Comparison of ENCODE assay signal across 8 cellular contexts in genomic region chr4:24657768-24658617, GRCh38.
DNase-seq lines count a peak whose midpoint lies in the region; ATAC-seq, FAIRE-seq and TF ChIP-seq lines count a peak whose summit lies in the region.

No MANE protein-coding gene starts in this region.

- H2AFZ ChIP-seq in HepG2 (ENCODE audit: low read length), result peak overlapping the region; percentile 19

- in situ Hi-C loops in HepG2 (cut with HindIII; ENCODE audit: extremely low pct_ligation_motif_present, low pct_unique_long_range_greater_than_20kb), result no loop called here

- no peaks in the 10 kb centered on the region for H3K79me2 ChIP-seq in HepG2 (ENCODE audit: insufficient read depth, low read length)

- no peak for TF ChIP-seq RAD21 in HepG2 (CRISPR knock-in tag; IDR thresholded peaks at IDR 0.05)

- peaks cover 10% of the 10 kb centered on the region for H3K4me1 ChIP-seq in body of pancreas
- H3K4me1 ChIP-seq in HepG2 (ENCODE audit: insufficient read depth, low read length), result peaks cover 38% of the 10 kb centered on the region

- H3K4me2 ChIP-seq in HepG2 (ENCODE audit: low read depth, low read length), result peak overlapping the region; percentile 67

- TF ChIP-seq EP300 in HepG2 (IDR thresholded peaks at IDR 0.05; ENCODE audit: low read depth in 2 of 2, low read length in 2 of 2) (no peak), HepG2 (CRISPR knock-in tag; IDR thresholded peaks at IDR 0.05; ENCODE audit: borderline replicate concordance) (no peak)

- H3K9me3 ChIP-seq in body of pancreas, result no peaks in the 10 kb centered on the region
- no peaks in the 10 kb centered on the region for H3K9me3 ChIP-seq in HepG2 (ENCODE audit: low read length)

- no peaks in the 10 kb centered on the region for H3K27me3 ChIP-seq in body of pancreas
- no peaks in the 10 kb centered on the region for H3K27me3 ChIP-seq in HepG2 (ENCODE audit: control insufficient read depth in 1 of 2, insufficient read depth in 2 of 2, low read length in 2 of 2)

- POLR2A ChIA-PET in HepG2 (lab: Yijun Ruan, JAX), result interaction anchor here (1.0 kb wide), 1 partner anchor 73 kb away, joined by 3 read pairs; the partner anchor contains the start of gene DHX15

- H3K27ac ChIP-seq in body of pancreas (peak overlapping the region in 3 of 4 donors; percentile 23 to 61 (median 25)), HepG2 (ENCODE audit: extremely low read length, insufficient read depth, low read length) (no peak overlapping the region)

- ATAC-seq in GM19023 (IDR thresholded peaks at IDR 0.05; ENCODE audit: unreplicated experiment) (peak; percentile 87), HG03060 (IDR thresholded peaks at IDR 0.05; ENCODE audit: low read depth, unreplicated experiment) (peak; percentile 98), body of pancreas (peak; percentile 85), HepG2 (peak; percentile 95)

- H3K4me3 ChIP-seq in body of pancreas (no peak overlapping the region), HepG2 (replicated peaks in 1 of 3; ENCODE audit: insufficient read depth in 1 of 3, low read depth in 2 of 3, low read length in 3 of 3) (peak overlapping the region; percentile 12 to 27 (median 12); a peak in 3 of 6 replicates)

- TF ChIP-seq CTCF in body of pancreas (IDR thresholded peaks at IDR 0.05) (no peak), HepG2 (CRISPR knock-in tag; IDR thresholded peaks at IDR 0.05) (no peak)

- TF ChIP-seq POLR2A in body of pancreas (IDR thresholded peaks at IDR 0.05), result no peak
- TF ChIP-seq POLR2A in HepG2 (IDR thresholded peaks at IDR 0.05; ENCODE audit: insufficient read depth in 1 of 2, low read depth in 2 of 2, low read length in 2 of 2), result no peak

- no peak overlapping the region for H3K9ac ChIP-seq in HepG2 (ENCODE audit: insufficient read depth, low read depth, low read length)

- WGBS in body of pancreas, 2 donors, result 49 to 70% methylated on average over 15 of the region's 15 CpGs
- 7% methylated on average over 11 of the region's 15 CpGs for WGBS in HepG2 (ENCODE audit: low lambda C conversion rate)

- peak; percentile 38 for DNase-seq in CD1c-positive myeloid dendritic cell (ENCODE audit: extremely low spot score)
- DNase-seq in NCI-H2107 treated with DMSO at 0.1 percent for 48 hours (lab: John Stamatoyannopoulos, UW; ENCODE audit: unreplicated experiment), result peak; percentile 80
- DNase-seq in body of pancreas, result peak; percentile 47 to 63 (median 60)
- peak; percentile 73 for DNase-seq in HepG2 (ENCODE audit: low spot score)
- DNase-seq in cerebellar nuclear complex (lab: John Stamatoyannopoulos, UW), result no peak
- no peak for DNase-seq in activated T-cell treated with anti-CD3 and anti-CD28 coated beads, Interleukin-2, amount 50 U/mL, for 1 hour

- CTCF ChIA-PET in HepG2 (lab: Yijun Ruan, JAX; ENCODE audit: low intra/inter-chr PET ratio, low total read pairs), result no interaction called here

- intact Hi-C loops in body of pancreas (cut with DNase I), result no loop called here
- intact Hi-C loops in HepG2 (cut with micrococcal nuclease; ENCODE audit: unreplicated experiment), result no loop called here

- no peaks in the 10 kb centered on the region for H4K20me1 ChIP-seq in HepG2 (ENCODE audit: insufficient read depth, low read length)

- no peaks in the 10 kb centered on the region for H3K36me3 ChIP-seq in body of pancreas (replicated peaks in 1 of 2; ENCODE audit: insufficient read depth in 1 of 2, low read depth in 2 of 2)
- no peaks in the 10 kb centered on the region for H3K36me3 ChIP-seq in HepG2 (replicated peaks in 1 of 2; ENCODE audit: control insufficient read depth in 1 of 2, insufficient read depth in 2 of 2, low read length in 2 of 2)

- no TSS peak for BruUV-seq in HepG2 (replicated peaks; lab: Mats Ljungman, UMichigan)

- FAIRE-seq in HepG2 (lab: Jason Lieb, UNC), result peak; percentile 58

TF ChIP-seq in HepG2, 621 proteins besides CTCF, POLR2A, EP300 and RAD21:
- TF ChIP-seq ZNF512 (CRISPR knock-in tag; IDR thresholded peaks at IDR 0.05), result peak; percentile 40; the same call in 1 of the 2 replicates
- peak; percentile 26; the same call in 1 of the 2 replicates for TF ChIP-seq PPARG (CRISPR knock-in tag; conservative IDR thresholded peaks at IDR 0.05)
- TF ChIP-seq ZNF329 (CRISPR knock-in tag; IDR thresholded peaks at IDR 0.05; ENCODE audit: low read depth), result no peak
- TF ChIP-seq ATF3 (CRISPR knock-in tag; IDR thresholded peaks at IDR 0.05), result no peak
- no peak for TF ChIP-seq SNAI1 (CRISPR knock-in tag; IDR thresholded peaks at IDR 0.05; ENCODE audit: borderline replicate concordance)
- peak; percentile 23 for TF ChIP-seq XRCC5 (optimal IDR thresholded peaks at IDR 0.05; ENCODE audit: low read length)

Comparison
In these comparisons a context has a peak if more than half of its experiments do, and no peak if none do; other contexts are left out.
1. DNase-seq: peak in CD1c-positive myeloid dendritic cell (single experiment), NCI-H2107 treated with DMSO at 0.1 percent for 48 hours (single experiment), body of pancreas (4 of 4) and HepG2 (single experiment); none in cerebellar nuclear complex (0 of 2) and activated T-cell treated with anti-CD3 and anti-CD28 coated beads, Interleukin-2, amount 50 U/mL, for 1 hour (single experiment).
2. H3K4me3 ChIP-seq: peak in HepG2 (3 of 3); none in body of pancreas (0 of 2).
3. Peak in every context shown above with its lines, with median percentiles within 50 percentile points of each other: ATAC-seq.